Comparison of ENCODE assay signal across 8 cellular contexts in genomic region chr2:189179607-189179979, GRCh38. TPM values are rescaled to one million over a fixed set of nuclear protein-coding genes. Genes with fewer than 3 reads are reported as not detected.
A peak's percentile ranks its signal among the peaks of the same experiment; 100 is the strongest.
DNase-seq lines count a peak whose midpoint lies in the region; ATAC-seq and TF ChIP-seq lines count a peak whose summit lies in the region.

COL5A2 (minus strand) TSS chr2:189179761; CDS start chr2:189179604, 157 bp downstream.

- H3K36me3 ChIP-seq in CD8-positive, alpha-beta memory T cell (ENCODE audit: insufficient read depth, low read length) = no peaks in the 10 kb centered on the region
- H3K36me3 ChIP-seq in SK-N-SH (replicated peaks in 1 of 2; ENCODE audit: control insufficient read depth in 1 of 2, insufficient read depth in 2 of 2, low read length in 1 of 2) (no peaks in the 10 kb centered on the region), neural progenitor cell (no peaks in the 10 kb centered on the region)

- TF ChIP-seq CTCF in SK-N-SH (IDR thresholded peaks at IDR 0.05) = no peak
- no peak for TF ChIP-seq CTCF in neural progenitor cell (IDR thresholded peaks at IDR 0.05)

- peak within 1 kb of the TSS in 5 of 7 donors; percentile 2 to 49 (median 38) for H3K4me3 Mint-ChIP-seq in CD8-positive, alpha-beta memory T cell
- H3K4me3 Mint-ChIP-seq in neural progenitor cell = peak within 1 kb of the TSS; percentile 92

- ATAC-seq in GM21528 (IDR thresholded peaks at IDR 0.05; ENCODE audit: low FRiP score, unreplicated experiment) (no peak), GM18861 (IDR thresholded peaks at IDR 0.05; ENCODE audit: unreplicated experiment) (no peak)

- no peaks in the 10 kb centered on the region for H3K4me1 ChIP-seq in CD8-positive, alpha-beta memory T cell (ENCODE audit: insufficient read depth, low read length)
- peaks cover 0 to 15% of the 10 kb centered on the region in 2 experiments; a peak in 2 of 4 replicates for H3K4me1 ChIP-seq in SK-N-SH (ENCODE audit: control insufficient read depth in 1 of 2, insufficient read depth in 2 of 2, low read depth in 1 of 2, low read length in 1 of 2)
- peaks cover 23% of the 10 kb centered on the region for H3K4me1 ChIP-seq in neural progenitor cell

- H4K20me1 ChIP-seq in SK-N-SH (ENCODE audit: insufficient read depth) (no peaks in the 10 kb centered on the region), neural progenitor cell (ENCODE audit: low read depth) (no peaks in the 10 kb centered on the region)

- H3K27ac ChIP-seq in CD8-positive, alpha-beta memory T cell (ENCODE audit: low read depth, low read length) = no peak within 1 kb of the TSS
- H3K27ac ChIP-seq in SK-N-SH (ENCODE audit: low read depth in 2 of 2, low read length in 1 of 2) (peak within 1 kb of the TSS; percentile 51 to 77), neural progenitor cell (no peak within 1 kb of the TSS)

- H3K79me2 ChIP-seq in SK-N-SH (ENCODE audit: insufficient read depth) = no peaks in the 10 kb centered on the region; the same call in 1 of the 2 replicates
- H3K79me2 ChIP-seq in neural progenitor cell (ENCODE audit: low read depth) = no peaks in the 10 kb centered on the region

- no peaks in the 10 kb centered on the region for H3K9me2 ChIP-seq in SK-N-SH

- H3K27me3 ChIP-seq in CD8-positive, alpha-beta memory T cell (ENCODE audit: insufficient read depth, low read length, poor library complexity, severe bottlenecking) = no peaks in the 10 kb centered on the region
- H3K27me3 ChIP-seq in SK-N-SH (ENCODE audit: insufficient read depth) (no peaks in the 10 kb centered on the region), neural progenitor cell (no peaks in the 10 kb centered on the region)

- WGBS in SK-N-SH (ENCODE audit: low lambda C conversion rate) = 90% methylated on average over 5 of the region's 5 CpGs

- H3K36me3 Mint-ChIP-seq in CD8-positive, alpha-beta memory T cell = no peaks in the 10 kb centered on the region
- H3K36me3 Mint-ChIP-seq in neural progenitor cell = no peaks in the 10 kb centered on the region

- H3K4me2 ChIP-seq in SK-N-SH = no peak within 1 kb of the TSS
- H3K4me2 ChIP-seq in neural progenitor cell = peak within 1 kb of the TSS; percentile 80

- DNase-seq in CD8-positive, alpha-beta memory T cell = no peak
- DNase-seq in SK-N-SH (no peak), fibroblast of the conjunctiva (ENCODE audit: low read depth) (peak; percentile 95), neural progenitor cell (ENCODE audit: low spot score) (peak; percentile 56), NCI-H2171 treated with DMSO at 0.1 percent for 48 hours (lab: John Stamatoyannopoulos, UW) (no peak), middle frontal gyrus (ENCODE audit: extremely low spot score, low spot score) (no peak)

- H3K27ac Mint-ChIP-seq in CD8-positive, alpha-beta memory T cell = peak within 1 kb of the TSS in 1 of 8 donors; percentile 21
- peak within 1 kb of the TSS; percentile 98 for H3K27ac Mint-ChIP-seq in neural progenitor cell

- CTCF ChIA-PET in CD8-positive, alpha-beta memory T cell (lab: Charles Lee) = no interaction called here
- CTCF ChIA-PET in SK-N-SH (lab: Yijun Ruan, JAX) = no interaction called here

- H3K4me1 Mint-ChIP-seq in CD8-positive, alpha-beta memory T cell = peaks cover 10 to 13% (median 11%) of the 10 kb centered on the region in 3 donors
- H3K4me1 Mint-ChIP-seq in neural progenitor cell = peaks cover 28% of the 10 kb centered on the region

- H3K9ac ChIP-seq in SK-N-SH = peak within 1 kb of the TSS; percentile 43; the same call in 1 of the 2 replicates
- H3K9ac ChIP-seq in neural progenitor cell = no peak within 1 kb of the TSS

- H2AFZ ChIP-seq in SK-N-SH (ENCODE audit: low read depth) (peak within 1 kb of the TSS; percentile 29), neural progenitor cell (replicated peaks) (peak within 1 kb of the TSS; percentile 63)

- no peak for TF ChIP-seq RAD21 in SK-N-SH (IDR thresholded peaks at IDR 0.05; ENCODE audit: low read length)

- no peak for TF ChIP-seq EP300 in SK-N-SH (IDR thresholded peaks at IDR 0.05; ENCODE audit: borderline replicate concordance in 1 of 2, low read depth in 1 of 2, low read length in 1 of 2)

- H3K4me3 ChIP-seq in CD8-positive, alpha-beta memory T cell (ENCODE audit: low read length) = no peak within 1 kb of the TSS
- H3K4me3 ChIP-seq in SK-N-SH (ENCODE audit: low read depth in 2 of 2, low read length in 1 of 2) (peak within 1 kb of the TSS in 1 of 2 experiments; percentile 42; a peak in 1 of 4 replicates), neural progenitor cell (peak within 1 kb of the TSS; percentile 52)

- H3F3A ChIP-seq in SK-N-SH (replicated peaks; ENCODE audit: insufficient read depth) = no peaks in the 10 kb centered on the region
- H3F3A ChIP-seq in neural progenitor cell (ENCODE audit: low read depth) = peaks cover 13% of the 10 kb centered on the region

- no peaks in the 10 kb centered on the region for H3K9me3 ChIP-seq in CD8-positive, alpha-beta memory T cell (ENCODE audit: low read length)
- no peaks in the 10 kb centered on the region for H3K9me3 ChIP-seq in SK-N-SH
- no peaks in the 10 kb centered on the region for H3K9me3 ChIP-seq in neural progenitor cell (ENCODE audit: low read depth)

- no peaks in the 10 kb centered on the region for H3K9me3 Mint-ChIP-seq in CD8-positive, alpha-beta memory T cell
- no peaks in the 10 kb centered on the region for H3K9me3 Mint-ChIP-seq in neural progenitor cell

- peaks cover 8 to 16% of the 10 kb centered on the region in 2 donors for H3K27me3 Mint-ChIP-seq in CD8-positive, alpha-beta memory T cell
- H3K27me3 Mint-ChIP-seq in neural progenitor cell (ENCODE audit: insufficient read depth, low read depth) = no peaks in the 10 kb centered on the region

- POLR2A ChIA-PET in CD8-positive, alpha-beta memory T cell (lab: Charles Lee) = no interaction called here
- POLR2A ChIA-PET in SK-N-SH (lab: Yijun Ruan, JAX) = no interaction called here

TF ChIP-seq in SK-N-SH, 30 proteins besides CTCF, POLR2A, EP300 and RAD21:
- TF ChIP-seq JUND (IDR thresholded peaks at IDR 0.05) = no peak
- TF ChIP-seq YY1 (IDR thresholded peaks at IDR 0.05; ENCODE audit: low read depth) = no peak
- no peak for TF ChIP-seq POLR2AphosphoS5 (IDR thresholded peaks at IDR 0.05; ENCODE audit: low read depth, low read length)
- peak; percentile 64; the same call in 1 of the 2 replicates for TF ChIP-seq REST (IDR thresholded peaks at IDR 0.05; ENCODE audit: low read depth, low read length)
- no peak for TF ChIP-seq IRF3 (IDR thresholded peaks at IDR 0.05; ENCODE audit: low read depth, low read length)

RNA-seq across cellular contexts. Expression of gene COL5A2, which starts in this region (rescaled TPM):
- total RNA-seq in CD8-positive, alpha-beta memory T cell = 1 to 10 TPM in 1 of 2 experiments, under 1 TPM in 1; 0.66 to 1.2 TPM
- polyA plus RNA-seq in CD8-positive, alpha-beta memory T cell = not detected
- 18.7 and 20.4 TPM in 2 replicates for polyA plus RNA-seq in SK-N-SH (2012; rRNA removed)
- polyA plus RNA-seq in SK-N-SH (2012; cell fraction: cytosol; rRNA removed) = 14.9 and 20.2 TPM in 2 replicates
- polyA plus RNA-seq in SK-N-SH (2012; cell fraction: nucleus; rRNA removed) = 18.2 and 26.5 TPM in 2 replicates
- total RNA-seq in neural progenitor cell (ENCODE audit: low replicate concordance) = 11.2 and 11.6 TPM in 2 replicates

Comparison
In these comparisons a context has a peak if more than half of its experiments do, and no peak if none do; other contexts are left out.
1. RNA of gene COL5A2 (polyA plus RNA-seq): 14.9 to 26.5 TPM in SK-N-SH; not detected in CD8-positive, alpha-beta memory T cell (single experiment); every median in the first group is over 10 times any median in the second.
2. DNase-seq: peak in fibroblast of the conjunctiva (single experiment) and neural progenitor cell (single experiment); none in CD8-positive, alpha-beta memory T cell (0 of 5), SK-N-SH (single experiment), NCI-H2171 treated with DMSO at 0.1 percent for 48 hours (single experiment) and middle frontal gyrus (single experiment).
3. H3K27ac ChIP-seq: peak in SK-N-SH (2 of 2); none in CD8-positive, alpha-beta memory T cell (single experiment) and neural progenitor cell (single experiment).